ENCODE assay signal across 16 cellular contexts in the genomic region with DNA sequence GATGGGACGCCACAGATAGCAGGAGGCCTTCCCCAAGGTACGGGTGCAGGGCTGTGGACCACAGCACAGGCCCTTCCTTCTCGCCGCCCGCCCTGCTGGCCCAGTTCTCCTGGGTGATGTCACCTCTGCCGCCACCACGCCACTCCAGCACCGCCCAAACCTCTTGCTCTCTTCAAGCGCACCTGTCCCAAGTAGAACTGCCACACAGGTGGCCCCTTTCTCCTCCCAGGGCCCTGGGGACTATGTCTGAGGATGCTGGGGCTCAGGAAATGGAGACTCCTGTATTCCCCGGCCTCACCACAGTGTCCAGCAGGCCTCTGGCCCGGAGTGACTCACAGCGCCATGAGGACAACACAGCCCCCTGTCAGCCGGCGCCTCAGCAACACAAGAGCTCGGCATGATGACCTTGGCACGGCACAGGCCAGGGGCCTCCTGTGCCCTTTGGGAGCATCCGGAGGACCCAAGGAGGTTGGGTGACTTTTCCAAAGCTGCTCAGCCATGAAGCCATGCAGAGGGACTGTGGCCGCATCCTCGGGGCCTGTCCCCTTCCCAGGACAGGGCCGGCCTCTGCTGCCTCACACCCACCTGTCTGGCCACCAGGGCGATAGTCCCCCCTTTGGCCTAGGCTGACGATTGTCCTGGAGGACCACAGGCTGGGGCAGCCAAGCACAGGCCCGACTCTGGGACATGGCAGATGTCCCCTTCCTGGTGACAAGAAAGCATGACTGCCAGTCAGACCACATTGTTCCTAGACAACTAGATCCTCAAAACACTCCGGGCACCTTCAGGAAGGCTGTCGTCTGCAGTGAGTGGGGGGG.
"Had no signal": no experiment of that assay in that cellular context is flagged by ENCODE, and none has a peak within 500 bp of the region (broad histone marks: within the 10 kb centered on the region; RNA-seq: fewer than 3 reads in every experiment).

No MANE protein-coding gene starts in this region.

- H3K36me3 Mint-ChIP-seq: activated naive CD4-positive, alpha-beta T cell treated with anti-CD3 and anti-CD28 coated beads, Interleukin-2, amount 10 ng/mL, durations not matched to agents 7 days and 5 days; mesothelial cell of epicardium; naive thymus-derived CD8-positive, alpha-beta T cell; T-cell had no signal

- DNase-seq: activated naive CD4-positive, alpha-beta T cell treated with anti-CD3 and anti-CD28 coated beads, Interleukin-2, amount 10 ng/mL, durations not matched to agents 7 days and 5 days; activated T-cell treated with anti-CD3 and anti-CD28 coated beads, Interleukin-2, amount 50 U/mL, for 4 hours; erythroblast; foreskin fibroblast; heart right ventricle; naive thymus-derived CD8-positive, alpha-beta T cell; stimulated activated CD4-positive, alpha-beta T cell treated with anti-CD3 and anti-CD28 coated beads, Interleukin-12 subunit alpha, Interleukin-12 subunit beta, amount 100 ng/mL, for 4 hours; T-cell; thyroid gland had no signal

- H3K4me1 Mint-ChIP-seq: activated naive CD4-positive, alpha-beta T cell treated with anti-CD3 and anti-CD28 coated beads, Interleukin-2, amount 10 ng/mL, durations not matched to agents 7 days and 5 days; mesothelial cell of epicardium; T-cell had no signal

- H3K4me1 ChIP-seq: heart right ventricle, thyroid gland had no signal

- H3K27me3 ChIP-seq: ovary, thyroid gland had no signal

- H3K9me3 ChIP-seq: heart right ventricle, ovary, thyroid gland had no signal

- H3K27me3 Mint-ChIP-seq: stimulated activated naive CD8-positive, alpha-beta T cell treated with anti-CD3 and anti-CD28 coated beads, Interleukin-15, Interleukin-2, amounts not matched to agents 100 ng/mL and 50 ng/mL, for 24 hours had no signal

- H3K27ac Mint-ChIP-seq: activated naive CD4-positive, alpha-beta T cell treated with anti-CD3 and anti-CD28 coated beads, Interleukin-2, amount 10 ng/mL, durations not matched to agents 7 days and 5 days; activated T-helper 2 cell treated with anti-CD3 and anti-CD28 coated beads, Interferon-gamma antibody, Interleukin-2, Interleukin-4, amounts not matched to agents 10 μg/mL and 5 μg/mL and 100 μg/mL, durations not matched to agents 14 hours and 24 hours and 36 hours; mesothelial cell of epicardium; naive thymus-derived CD8-positive, alpha-beta T cell; stimulated activated naive CD8-positive, alpha-beta T cell treated with anti-CD3 and anti-CD28 coated beads, Interleukin-15, Interleukin-2, amounts not matched to agents 100 ng/mL and 50 ng/mL, for 24 hours; T-cell; T-helper 2 cell treated with Interferon-gamma antibody and Interleukin-4, amounts not matched to agents 5 μg/mL and 100 μg/mL, for 36 hours had no signal

- H3K27ac ChIP-seq: heart right ventricle, ovary, thyroid gland, VCaP had no signal

- H3K36me3 ChIP-seq: heart right ventricle, ovary, thyroid gland had no signal

- H3K4me3 ChIP-seq: heart right ventricle, lung, ovary, thyroid gland had no signal

- H3K4me3 Mint-ChIP-seq: activated naive CD4-positive, alpha-beta T cell treated with anti-CD3 and anti-CD28 coated beads, Interleukin-2, amount 10 ng/mL, durations not matched to agents 7 days and 5 days; activated T-cell treated with anti-CD3 and anti-CD28 coated beads, Interleukin-2, amount 50 U/mL, for 4 hours; mesothelial cell of epicardium; naive thymus-derived CD8-positive, alpha-beta T cell; stimulated activated naive CD8-positive, alpha-beta T cell treated with anti-CD3 and anti-CD28 coated beads, Interleukin-15, Interleukin-2, amounts not matched to agents 100 ng/mL and 50 ng/mL, for 24 hours; T-cell; T-helper 2 cell treated with Interferon-gamma antibody and Interleukin-4, amounts not matched to agents 5 μg/mL and 100 μg/mL, for 36 hours had no signal

- H3K9me3 Mint-ChIP-seq: activated naive CD4-positive, alpha-beta T cell treated with anti-CD3 and anti-CD28 coated beads, Interleukin-2, amount 10 ng/mL, durations not matched to agents 7 days and 5 days; activated T-cell treated with anti-CD3 and anti-CD28 coated beads, Interleukin-2, amount 50 U/mL, for 4 hours; activated T-helper 2 cell treated with anti-CD3 and anti-CD28 coated beads, Interferon-gamma antibody, Interleukin-2, Interleukin-4, amounts not matched to agents 10 μg/mL and 5 μg/mL and 100 μg/mL, durations not matched to agents 14 hours and 24 hours and 36 hours; naive thymus-derived CD8-positive, alpha-beta T cell; stimulated activated naive CD8-positive, alpha-beta T cell treated with anti-CD3 and anti-CD28 coated beads, Interleukin-15, Interleukin-2, amounts not matched to agents 100 ng/mL and 50 ng/mL, for 24 hours; T-cell; T-helper 2 cell treated with Interferon-gamma antibody and Interleukin-4, amounts not matched to agents 5 μg/mL and 100 μg/mL, for 36 hours had no signal
